In the genomic region with DNA sequence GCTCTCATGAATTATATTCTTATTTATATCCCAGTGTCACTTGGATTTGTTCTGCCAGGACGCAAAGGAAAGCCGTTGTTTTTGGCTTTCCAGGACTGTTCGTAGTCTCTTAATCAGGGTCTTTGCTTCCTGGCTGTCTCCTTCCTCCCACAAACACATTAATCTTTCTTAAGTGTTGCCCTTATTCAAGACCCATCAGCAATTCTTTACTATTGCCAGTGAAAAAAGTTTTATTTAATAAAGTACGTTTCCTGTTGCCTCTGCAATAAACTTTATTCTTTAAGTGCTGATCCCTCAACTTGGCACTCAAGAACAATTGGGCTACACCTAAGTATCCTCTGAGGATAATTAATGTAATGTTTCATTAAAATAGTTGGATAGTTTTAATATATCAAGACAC, we compare ENCODE assay signal across 9 cellular contexts.
"Had no signal": no experiment of that assay in that cellular context is flagged by ENCODE, and none has a peak within 500 bp of the region (broad histone marks: within the 10 kb centered on the region; RNA-seq: fewer than 3 reads in every experiment).

No MANE protein-coding gene starts in this region.

- H3K4me2 ChIP-seq: GM23338 had no signal

- H3K9ac ChIP-seq: GM23248 had no signal

- H2AFZ ChIP-seq: GM23248, GM23338 had no signal

- H3K36me3 ChIP-seq: HAP-1 had no signal

- DNase-seq: GM23248, GOT3, H7, H9, HCEC 1CT, HFFc6 had no signal

- H3K9me3 Mint-ChIP-seq: GM23338, H9, HFFc6 had no signal

- H3K4me1 Mint-ChIP-seq: H9 had no signal

- H3K4me3 Mint-ChIP-seq: GM23338, H9, HFFc6 had no signal

- H3K4me3 ChIP-seq: GM23248, GM23338, HAP-1 had no signal

- ATAC-seq: GM23338, HCT116 had no signal

- H3K9me3 ChIP-seq: HAP-1 had no signal

- H3K27ac ChIP-seq: GM23248 had no signal

- H3K27ac Mint-ChIP-seq: GM23338, H9, HFFc6 had no signal
